Comparison of ENCODE assay signal across 17 cellular contexts in genomic region chr9:86460211-86461002, GRCh38.
DNase-seq lines count a peak whose midpoint lies in the region; ATAC-seq and TF ChIP-seq lines count a peak whose summit lies in the region.
"Had no signal": no experiment of that assay in that cellular context is flagged by ENCODE, and none has a peak within 500 bp of the region (broad histone marks: within the 10 kb centered on the region; RNA-seq: fewer than 3 reads in every experiment).

No MANE protein-coding gene starts in this region.

- H3K27me3 Mint-ChIP-seq in MCF 10A (ENCODE audit: insufficient read depth, unreplicated experiment), result no peaks in the 10 kb centered on the region
- peaks cover 1% of the 10 kb centered on the region; the same call in 1 of the 2 replicates for H3K27me3 Mint-ChIP-seq in H9 (ENCODE audit: low read depth)

- H2BK120ac ChIP-seq in H9 (ENCODE audit: low read depth, low read length, poor library complexity, severe bottlenecking), result no peak overlapping the region

- H3K9me3 ChIP-seq in breast epithelium (no peaks in the 10 kb centered on the region), H9 (ENCODE audit: control insufficient read depth, low read depth, low read length) (no peaks in the 10 kb centered on the region)

- CTCF ChIA-PET in MCF 10A (lab: Yijun Ruan, JAX), result no interaction called here

- H3K56ac ChIP-seq in H9 (ENCODE audit: insufficient read length, low read depth, low read length), result no peak overlapping the region

- no peaks in the 10 kb centered on the region for H4K20me1 ChIP-seq in H9 (ENCODE audit: control insufficient read depth, insufficient read depth, insufficient read length)

- H3K27ac Mint-ChIP-seq in MCF 10A (ENCODE audit: low read depth, unreplicated experiment) (no peak overlapping the region), H9 (no peak overlapping the region)

- H3K36me3 Mint-ChIP-seq in MCF 10A (ENCODE audit: insufficient read depth, unreplicated experiment), result no peaks in the 10 kb centered on the region
- no peaks in the 10 kb centered on the region for H3K36me3 Mint-ChIP-seq in H9 (ENCODE audit: insufficient read depth in 1 of 3, low read depth in 3 of 3)

- H3K9me3 Mint-ChIP-seq in MCF 10A (ENCODE audit: unreplicated experiment), result no peaks in the 10 kb centered on the region
- H3K9me3 Mint-ChIP-seq in H9, result no peaks in the 10 kb centered on the region; a peak in 1 of 5 replicates

- no peak for DNase-seq in breast epithelium (ENCODE audit: low spot score in 2 of 2)
- DNase-seq in MCF 10A (ENCODE audit: unreplicated experiment), result no peak
- peak; percentile 18 to 24 for DNase-seq in cardiac fibroblast (ENCODE audit: low read depth in 2 of 2)
- DNase-seq in omental fat pad (ENCODE audit: low spot score), result no peak
- DNase-seq in hippocampal formation (lab: John Stamatoyannopoulos, UW), result no peak
- DNase-seq in DMS79 treated with DMSO at 0.1 percent for 48 hours (lab: John Stamatoyannopoulos, UW), result no peak
- DNase-seq in NCI-H2029 treated with DMSO at 0.1 percent for 48 hours (lab: John Stamatoyannopoulos, UW), result no peak
- DNase-seq in H9, result no peak
- DNase-seq: 8988T, KBM-7, NCI-H1092, NCI-H2107, NCI-H446, SIG-M5, SW 1271 had no signal

- no peak overlapping the region for H3T11ph ChIP-seq in H9 (ENCODE audit: low read length)

- H3K27ac ChIP-seq in breast epithelium (peak overlapping the region; percentile 62 to 69), H9 (ENCODE audit: insufficient read length, low read depth, low read length) (no peak overlapping the region)
- H3K27ac ChIP-seq: C4-2B had no signal

- H2BK5ac ChIP-seq in H9 (ENCODE audit: insufficient read length, low read length), result no peak overlapping the region

- H2BK12ac ChIP-seq in H9 (ENCODE audit: insufficient read length, low read depth, low read length), result no peak overlapping the region

- no peak overlapping the region for H4K5ac ChIP-seq in H9 (ENCODE audit: insufficient read length, low read depth, low read length)

- H2BK20ac ChIP-seq in H9 (ENCODE audit: low read depth, low read length, poor library complexity, severe bottlenecking), result no peak overlapping the region

- no peak overlapping the region for H3K4me2 ChIP-seq in H9 (ENCODE audit: insufficient read depth, insufficient read length, low read length)

- no peak overlapping the region for H2AK5ac ChIP-seq in H9 (ENCODE audit: insufficient read length, low read length)

- no peak overlapping the region for H3K18ac ChIP-seq in H9 (ENCODE audit: insufficient read length, low read depth, low read length)

- POLR2A ChIA-PET in MCF 10A (lab: Yijun Ruan, JAX), result interaction anchor here (0.7 to 1.0 kb wide), 2 partner anchors 230 to 463 kb away, joined by 3 read pairs; no protein-coding TSS in a partner anchor

- no peaks in the 10 kb centered on the region for H3K23me2 ChIP-seq in H9 (ENCODE audit: insufficient read length, low read depth, low read length, poor library complexity, severe bottlenecking)

- H3K14ac ChIP-seq in H9 (ENCODE audit: insufficient read depth, low read length), result no peak overlapping the region

- no peaks in the 10 kb centered on the region for H3K27me3 ChIP-seq in breast epithelium
- H3K27me3 ChIP-seq in H9 (ENCODE audit: insufficient read depth, low read length), result no peaks in the 10 kb centered on the region

- no peaks in the 10 kb centered on the region for H3K79me1 ChIP-seq in H9 (ENCODE audit: insufficient read depth, low read depth, low read length, poor library complexity, severe bottlenecking)

- TF ChIP-seq CTCF in breast epithelium (IDR thresholded peaks at IDR 0.05) (no peak), MCF 10A (IDR thresholded peaks at IDR 0.05; ENCODE audit: unreplicated experiment) (no peak), cardiac fibroblast (IDR thresholded peaks at IDR 0.05; ENCODE audit: low read depth, low read length) (no peak), omental fat pad (IDR thresholded peaks at IDR 0.05) (no peak), H9 (conservative IDR thresholded peaks at IDR 0.05) (no peak)

- H3K36me3 ChIP-seq in breast epithelium, result no peaks in the 10 kb centered on the region

- no peak overlapping the region for H2AFZ ChIP-seq in H9 (ENCODE audit: low read length)

- H3K9ac ChIP-seq in H9 (ENCODE audit: extremely low read depth, insufficient read length, low read length), result no peak overlapping the region

- no peak overlapping the region for H2BK15ac ChIP-seq in H9 (ENCODE audit: low read depth, low read length)

- H3K4me3 Mint-ChIP-seq in MCF 10A (ENCODE audit: unreplicated experiment) (no peak overlapping the region), H9 (no peak overlapping the region)

- BruUV-seq in MCF 10A (replicated peaks; lab: Mats Ljungman, UMichigan), result no TSS peak

- H3K79me2 ChIP-seq in H9 (ENCODE audit: insufficient read depth, low read length), result no peaks in the 10 kb centered on the region

- no CpG with 5 or more reads among the region's 11 CpGs for WGBS in H9 (ENCODE audit: extremely low coverage, insufficient read length, low lambda C conversion rate)

- H3K4ac ChIP-seq in H9 (ENCODE audit: low read depth, low read length), result no peak overlapping the region

- H3K4me1 ChIP-seq in breast epithelium (no peaks in the 10 kb centered on the region), H9 (ENCODE audit: insufficient read depth, low read length) (no peaks in the 10 kb centered on the region)

- ATAC-seq in omental fat pad (ENCODE audit: low FRiP score), result peak; percentile 80
- ATAC-seq: HCT116 had no signal

- intact Hi-C loops in breast epithelium (cut with DNase I; ENCODE audit: low total_unique reads), result no loop called here
- intact Hi-C loops in MCF 10A (cut with micrococcal nuclease), result no loop called here

- H3K4me3 ChIP-seq in breast epithelium (peak overlapping the region in 2 of 3 donors; percentile 17 to 44), cardiac fibroblast (replicated peaks in 1 of 2; ENCODE audit: low read depth in 2 of 2, low read length in 2 of 2) (no peak overlapping the region)

- no peak overlapping the region for H4K91ac ChIP-seq in H9 (ENCODE audit: insufficient read length, low read depth, low read length)

- no peak overlapping the region for H4K8ac ChIP-seq in H9 (replicated peaks; ENCODE audit: insufficient read length, low read depth, low read length)

- H3K4me1 Mint-ChIP-seq in MCF 10A (ENCODE audit: insufficient read depth, unreplicated experiment), result no peaks in the 10 kb centered on the region
- peaks cover 0 to 4% of the 10 kb centered on the region in 2 experiments; a peak in 2 of 4 replicates for H3K4me1 Mint-ChIP-seq in H9

- H3K23ac ChIP-seq in H9 (ENCODE audit: insufficient read length, low read depth, low read length), result no peak overlapping the region

- no peak for TF ChIP-seq POLR2A in breast epithelium (IDR thresholded peaks at IDR 0.05)

Comparison
In these comparisons a context has a peak if more than half of its experiments do, and no peak if none do; other contexts are left out.
1. DNase-seq: peak in cardiac fibroblast (2 of 2); none in breast epithelium (0 of 2), MCF 10A (single experiment), omental fat pad (single experiment), hippocampal formation (0 of 2), DMS79 treated with DMSO at 0.1 percent for 48 hours (single experiment), NCI-H2029 treated with DMSO at 0.1 percent for 48 hours (single experiment) and H9 (single experiment).
2. H3K4me3 ChIP-seq: peak in breast epithelium (2 of 3); none in cardiac fibroblast (0 of 2).